Comparison of ENCODE assay signal across 20 cellular contexts in the genomic region with DNA sequence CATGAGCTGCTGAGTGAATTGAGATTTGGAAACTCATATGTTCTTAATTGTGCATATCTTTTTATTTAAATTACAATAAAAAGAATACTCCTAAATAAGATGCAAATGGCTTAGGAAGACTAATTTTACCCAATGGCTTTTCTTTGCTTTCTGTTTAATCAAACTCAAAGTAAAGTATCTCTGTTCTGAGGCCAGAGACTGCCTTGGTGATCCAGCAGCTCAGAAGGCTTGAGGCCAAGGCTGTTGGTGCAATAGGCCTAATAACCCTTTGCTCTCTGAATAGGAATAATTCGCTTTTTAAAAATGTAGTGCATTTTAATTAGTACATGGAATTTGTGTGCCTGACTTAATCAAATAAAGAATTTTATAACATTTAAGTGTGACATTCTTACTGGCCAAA.
"Had no signal": no experiment of that assay in that cellular context is flagged by ENCODE, and none has a peak within 500 bp of the region (broad histone marks: within the 10 kb centered on the region; RNA-seq: fewer than 3 reads in every experiment).

No MANE protein-coding gene starts in this region.

- H3K27me3 ChIP-seq: SJSA1 had no signal

- H3K27ac ChIP-seq: HL-60, SJSA1, SK-N-MC had no signal

- H3K4me3 ChIP-seq: SJSA1, SK-N-MC had no signal

- H3K36me3 ChIP-seq: SJSA1 had no signal

- DNase-seq: KBM-7, MM.1S, NCI-H1092 treated with DMSO at 0.1 percent for 48 hours, NCI-H1436, NCI-H187, NCI-H2029, NCI-H2081 treated with DMSO at 0.1 percent for 48 hours, NCI-H2171, NCI-H226, NCI-H446, NCI-H510A, NCI-H524 treated with DMSO at 0.1 percent for 48 hours, NCI-H69, NCI-H774, Right ventricle myocardium superior, RPMI8226, SIG-M5 had no signal

- H3K4me1 ChIP-seq: SJSA1 had no signal

- H3K9me3 ChIP-seq: SJSA1 had no signal
